ENCODE assay signal across 18 cellular contexts in genomic region chr9:75064307-75065025, GRCh38. TPM values are rescaled to one million over a fixed set of nuclear protein-coding genes. Genes with fewer than 3 reads are reported as not detected.
A peak's percentile ranks its signal among the peaks of the same experiment; 100 is the strongest.
DNase-seq lines count a peak whose midpoint lies in the region; ATAC-seq, FAIRE-seq and TF ChIP-seq lines count a peak whose summit lies in the region.
"Had no signal": no experiment of that assay in that cellular context is flagged by ENCODE, and none has a peak within 500 bp of the region (broad histone marks: within the 10 kb centered on the region; RNA-seq: fewer than 3 reads in every experiment).

No MANE protein-coding gene starts in this region.

- no peak overlapping the region for H2BK5ac ChIP-seq in IMR-90 (ENCODE audit: low read depth, low read length, poor library complexity, severe bottlenecking)

- no peaks in the 10 kb centered on the region for H3K36me3 ChIP-seq in IMR-90 (ENCODE audit: control insufficient read depth, insufficient read depth, low read length)
- H3K36me3 ChIP-seq: neural progenitor cell, SJSA1 had no signal

- no peaks in the 10 kb centered on the region for H3K27me3 ChIP-seq in IMR-90 (ENCODE audit: control insufficient read depth, insufficient read depth, low read length)
- H3K27me3 ChIP-seq: neural progenitor cell, SJSA1, vagina had no signal

- no peak overlapping the region for H2BK15ac ChIP-seq in IMR-90 (ENCODE audit: low read depth, low read length)

- H3K4me2 ChIP-seq in IMR-90 (ENCODE audit: low read depth, low read length): no peak overlapping the region; the same call in 1 of the 2 replicates
- H3K4me2 ChIP-seq: neural progenitor cell had no signal

- CTCF ChIA-PET in IMR-90 (lab: Yijun Ruan, JAX): interaction anchor here (1.6 kb wide), 1 partner anchor 22 kb away, joined by 4 read pairs; no protein-coding TSS in a partner anchor

- no peak overlapping the region for H3K56ac ChIP-seq in IMR-90 (ENCODE audit: extremely low read depth, insufficient read depth, low read length)

- no peak overlapping the region for H3K18ac ChIP-seq in IMR-90 (ENCODE audit: low read depth, low read length)

- H4K91ac ChIP-seq in IMR-90 (ENCODE audit: insufficient read depth, low read depth, low read length): no peak overlapping the region

- dilution Hi-C loops in IMR-90 (cut with HindIII; ENCODE audit: low sequenced_read_pairs, unreplicated experiment): no loop called here

- TF ChIP-seq RAD21 in IMR-90 (IDR thresholded peaks at IDR 0.05; ENCODE audit: low read length): no peak

- FAIRE-seq in D721Med (lab: Jason Lieb, UNC): no peak

- no peaks in the 10 kb centered on the region for H3K79me1 ChIP-seq in IMR-90 (ENCODE audit: low read depth in 1 of 2, low read length in 2 of 2)

- BruUV-seq in IMR-90 (replicated peaks; lab: Mats Ljungman, UMichigan): no TSS peak

- intact Hi-C loops in IMR-90 (cut with micrococcal nuclease): no loop called here

- TF ChIP-seq POLR2A in IMR-90 (IDR thresholded peaks at IDR 0.05; ENCODE audit: low read depth, low read length): no peak

- no peak overlapping the region for H4K5ac ChIP-seq in IMR-90 (ENCODE audit: low read depth, low read length)

- H3K9me3 ChIP-seq in IMR-90 (ENCODE audit: control insufficient read depth, insufficient read depth, low read length): no peaks in the 10 kb centered on the region
- H3K9me3 ChIP-seq: SJSA1, vagina had no signal

- ATAC-seq in IMR-90 (ENCODE audit: low read depth) (peak; percentile 75), GM18858 (IDR thresholded peaks at IDR 0.05; ENCODE audit: unreplicated experiment) (no peak), HG03354 (IDR thresholded peaks at IDR 0.05; ENCODE audit: poor library complexity, severe bottlenecking, unreplicated experiment) (no peak), GM18511 (IDR thresholded peaks at IDR 0.05; ENCODE audit: unreplicated experiment) (no peak)

- no peak overlapping the region for H3K4ac ChIP-seq in IMR-90 (ENCODE audit: low read depth, low read length)

- no peak overlapping the region for H3K4me3 ChIP-seq in AG10803 (ENCODE audit: low read length)
- H3K4me3 ChIP-seq in IMR-90 (ENCODE audit: insufficient read depth, low read depth, low read length): no peak overlapping the region
- H3K4me3 ChIP-seq: neural progenitor cell, SJSA1, vagina had no signal

- peaks cover 5% of the 10 kb centered on the region for H3K4me1 ChIP-seq in IMR-90 (ENCODE audit: control insufficient read depth, insufficient read depth, low read length)
- H3K4me1 ChIP-seq: SJSA1 had no signal

- no peaks in the 10 kb centered on the region for H4K20me1 ChIP-seq in IMR-90 (ENCODE audit: insufficient read depth, low read length)

- H3K27ac ChIP-seq in IMR-90 (ENCODE audit: insufficient read depth, low read length) (no peak overlapping the region), caudate nucleus (ENCODE audit: low read depth, low read length) (peak overlapping the region; percentile 78)
- H3K27ac ChIP-seq: neural progenitor cell, SJSA1, vagina had no signal

- no peak overlapping the region for H4K8ac ChIP-seq in IMR-90 (ENCODE audit: low read depth in 2 of 2, low read length in 2 of 2)

- H2AK9ac ChIP-seq in IMR-90 (replicated peaks; ENCODE audit: low read depth, low read length, poor library complexity): no peak overlapping the region

- H2BK120ac ChIP-seq in IMR-90 (ENCODE audit: low read depth, low read length): no peak overlapping the region

- H3K14ac ChIP-seq in IMR-90 (replicated peaks; ENCODE audit: low read depth, low read length): no peak overlapping the region

- POLR2A ChIA-PET in IMR-90 (lab: Charles Lee; ENCODE audit: unreplicated experiment): no interaction called here

- H3K9me1 ChIP-seq in IMR-90 (ENCODE audit: insufficient read depth, low read length): no peaks in the 10 kb centered on the region

- in situ Hi-C loops in IMR-90 (cut with MboI; ENCODE audit: low sequenced_read_pairs): no loop called here

- H3K23ac ChIP-seq in IMR-90 (ENCODE audit: low read depth, low read length): no peak overlapping the region

- H2BK20ac ChIP-seq in IMR-90 (ENCODE audit: low read depth, low read length): no peak overlapping the region

- no peak overlapping the region for H2AFZ ChIP-seq in IMR-90 (replicated peaks; ENCODE audit: low read length, poor library complexity)
- H2AFZ ChIP-seq: neural progenitor cell had no signal

- TF ChIP-seq CTCF in AG10803 (conservative IDR thresholded peaks at IDR 0.05; ENCODE audit: low read length): no peak
- TF ChIP-seq CTCF in IMR-90 (conservative IDR thresholded peaks at IDR 0.05; ENCODE audit: low read depth, low read length): no peak
- no peak for TF ChIP-seq CTCF in D721Med (IDR thresholded peaks at IDR 0.05; ENCODE audit: insufficient read depth, missing control alignments)

- H3K9ac ChIP-seq in IMR-90 (ENCODE audit: low read depth, low read length): no peak overlapping the region
- H3K9ac ChIP-seq: neural progenitor cell had no signal

- no CpG with 5 or more reads among the region's 2 CpGs for WGBS in IMR-90 (ENCODE audit: extremely low coverage in 2 of 2, insufficient read length in 1 of 2), 2 experiments

- no peak overlapping the region for H2AK5ac ChIP-seq in IMR-90 (ENCODE audit: low read depth, low read length)

- DNase-seq in AG10803 (ENCODE audit: low read depth) (peak; percentile 68), IMR-90 (peak; percentile 72), caudate nucleus (lab: John Stamatoyannopoulos, UW) (peak in 21 of 61 donors; percentile 8 to 83 (median 40)), kidney glomerular epithelial cell (lab: John Stamatoyannopoulos, UW) (peak; percentile 19), D721Med (ENCODE audit: insufficient read length, low spot score) (no peak)
- DNase-seq: activated B cell treated with CpG ODN at 0.5 μM for 24 hours; central memory CD4-positive, alpha-beta T cell; foreskin melanocyte; GF-D8; left cardiac atrium; NCI-H526 treated with DMSO at 0.1 percent for 48 hours; stimulated activated CD4-positive, alpha-beta T cell treated with anti-CD3 and anti-CD28 coated beads, Interleukin-15, amount 100 ng/mL, for 24 hours had no signal

TF ChIP-seq in IMR-90, 13 proteins besides CTCF, POLR2A, EP300 and RAD21:
- TF ChIP-seq MAFK (IDR thresholded peaks at IDR 0.05; ENCODE audit: low read depth, low read length) (no peak), FOS (IDR thresholded peaks at IDR 0.05; ENCODE audit: low read depth, low read length) (peak; percentile 55; the same call in 1 of the 2 replicates), RFX5 (IDR thresholded peaks at IDR 0.05; ENCODE audit: low read depth, low read length) (no peak), SMC3 (IDR thresholded peaks at IDR 0.05; ENCODE audit: low read depth, low read length) (no peak), MXI1 (IDR thresholded peaks at IDR 0.05; ENCODE audit: borderline replicate concordance, low read depth, low read length) (no peak), RCOR1 (IDR thresholded peaks at IDR 0.05; ENCODE audit: insufficient replicate concordance, low read length) (no peak), CEBPB (IDR thresholded peaks at IDR 0.05; ENCODE audit: low read depth, low read length) (no peak)

RNA-seq across cellular contexts. Expression of gene NMRK1, which starts 23.5 kb away (rescaled TPM):
- 5.7 and 6.7 TPM in 2 replicates for total RNA-seq in IMR-90 (2012; rRNA removed)
- 5.3 and 5.9 TPM in 2 replicates for polyA plus RNA-seq in IMR-90 (2012; rRNA removed)
- polyA plus RNA-seq in IMR-90 (2012; cell fraction: cytosol; rRNA removed): 1.8 and 2.0 TPM in 2 replicates
- polyA plus RNA-seq in IMR-90 (2012; cell fraction: nucleus; rRNA removed; ENCODE audit: low replicate concordance): 1.8 and 18.7 TPM in 2 replicates

RNA-seq across cellular contexts. Expression of gene OSTF1, which starts 23.8 kb away (rescaled TPM):
- 41.6 and 50.0 TPM in 2 replicates for total RNA-seq in IMR-90 (2012; rRNA removed)
- polyA plus RNA-seq in IMR-90 (2012; rRNA removed): 15.4 and 17.1 TPM in 2 replicates
- 4.7 and 5.2 TPM in 2 replicates for polyA plus RNA-seq in IMR-90 (2012; cell fraction: cytosol; rRNA removed)
- 0.84 and 6.2 TPM in 2 replicates for polyA plus RNA-seq in IMR-90 (2012; cell fraction: nucleus; rRNA removed; ENCODE audit: low replicate concordance)

RNA-seq across cellular contexts. Expression of gene CARNMT1, which starts 36.4 kb away (rescaled TPM):
- total RNA-seq in IMR-90 (2012; rRNA removed): 10.0 and 21.1 TPM in 2 replicates
- polyA plus RNA-seq in IMR-90 (2012; rRNA removed): 4.9 and 5.5 TPM in 2 replicates
- polyA plus RNA-seq in IMR-90 (2012; cell fraction: cytosol; rRNA removed): 6.0 and 9.9 TPM in 2 replicates
- polyA plus RNA-seq in IMR-90 (2012; cell fraction: nucleus; rRNA removed; ENCODE audit: low replicate concordance): 3.4 and 5.2 TPM in 2 replicates
